8 cellular contexts compared by ENCODE assay signal in the genomic region with DNA sequence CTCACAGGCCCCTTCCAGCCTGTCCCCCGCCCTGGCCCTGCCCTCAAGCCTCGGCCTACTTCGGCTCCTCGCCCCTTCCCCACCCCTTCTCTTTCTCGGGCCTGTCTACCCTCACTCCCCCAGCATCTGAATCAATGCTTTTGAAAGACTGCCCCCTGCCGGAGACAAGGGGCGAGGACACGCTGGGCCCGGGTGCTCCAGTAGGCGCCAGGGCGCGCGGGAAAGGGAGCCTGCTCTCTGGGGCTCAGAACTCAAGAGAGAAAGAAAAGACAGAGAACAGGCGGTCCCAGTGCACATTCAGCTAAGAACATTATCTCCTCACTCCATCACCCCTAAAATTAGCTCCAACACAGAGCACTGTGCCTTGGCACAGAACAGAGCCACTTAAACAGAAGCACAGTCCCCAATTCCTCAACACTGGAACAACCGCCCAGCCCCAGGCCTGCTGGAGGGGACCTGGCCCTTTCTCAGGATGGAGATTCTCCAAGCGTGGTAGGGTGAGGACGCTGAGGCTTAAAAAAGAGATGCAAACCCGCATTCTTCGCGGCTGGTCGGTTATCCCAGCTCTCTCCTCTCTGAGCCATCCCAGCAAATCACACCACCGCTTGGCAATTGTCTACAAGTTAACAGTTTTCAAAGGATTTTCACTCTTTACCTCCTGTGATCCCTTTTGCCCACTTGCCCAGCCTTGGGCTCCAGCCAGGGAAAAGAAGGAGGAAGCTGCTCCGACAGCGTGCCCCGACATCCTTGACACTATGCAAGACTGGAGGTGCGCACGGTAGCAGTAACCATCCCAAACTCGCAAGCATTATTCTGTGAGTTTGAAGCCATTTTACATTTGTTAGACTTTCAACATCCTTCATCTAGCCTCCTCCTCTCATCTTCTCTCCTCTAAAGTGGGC.
DNase-seq lines count a peak whose midpoint lies in the region; ATAC-seq and TF ChIP-seq lines count a peak whose summit lies in the region.

No MANE protein-coding gene starts in this region.

- H3K36me3 Mint-ChIP-seq in nephron progenitor cell (ENCODE audit: low read depth): peaks cover 9% of the 10 kb centered on the region

- DNase-seq in GDM1 (lab: John Stamatoyannopoulos, UW) (peak; percentile 56), HuH-7.5 (ENCODE audit: low spot score) (peak; percentile 99), RWPE1 (ENCODE audit: low spot score) (peak; percentile 79), fibroblast of the conjunctiva (ENCODE audit: low read depth) (peak; percentile 48), nephron progenitor cell (peak; percentile 88)
- peak; percentile 69 for DNase-seq in activated T-helper 9 cell treated with anti-CD3 and anti-CD28 coated beads, Interleukin-2, amount 50 U/mL, for 16 hours (ENCODE audit: low read depth)
- peak; percentile 78 to 79 for DNase-seq in stimulated activated naive CD8-positive, alpha-beta T cell treated with anti-CD3 and anti-CD28 coated beads, Interleukin-15, amount 100 ng/mL, for 72 hours

- H3K27ac ChIP-seq in RWPE1: peak overlapping the region; percentile 85

- peak overlapping the region; percentile 98 for H3K4me3 Mint-ChIP-seq in nephron progenitor cell
- H3K4me3 Mint-ChIP-seq in stimulated activated naive CD8-positive, alpha-beta T cell treated with anti-CD3 and anti-CD28 coated beads, Interleukin-15, amount 100 ng/mL, for 72 hours: peak overlapping the region; percentile 96 to 97

- peak; percentile 83 for ATAC-seq in stimulated activated naive CD8-positive, alpha-beta T cell treated with anti-CD3 and anti-CD28 coated beads, Interleukin-15, amount 100 ng/mL, for 72 hours
- ATAC-seq in GM21381 (IDR thresholded peaks at IDR 0.05; ENCODE audit: unreplicated experiment): no peak

- TF ChIP-seq CTCF in RWPE1 (conservative IDR thresholded peaks at IDR 0.05; ENCODE audit: low read depth): peak; percentile 96
- TF ChIP-seq CTCF in nephron progenitor cell (IDR thresholded peaks at IDR 0.05): peak; percentile 89

- peaks cover 21% of the 10 kb centered on the region for H3K27me3 Mint-ChIP-seq in nephron progenitor cell (ENCODE audit: low read depth, poor library complexity)
- H3K27me3 Mint-ChIP-seq in stimulated activated naive CD8-positive, alpha-beta T cell treated with anti-CD3 and anti-CD28 coated beads, Interleukin-15, amount 100 ng/mL, for 72 hours: no peaks in the 10 kb centered on the region

- POLR2A ChIA-PET in RWPE1 (lab: Yijun Ruan, JAX; ENCODE audit: low non-redundant PET): interaction anchor here (0.7 to 1.3 kb wide), 2 partner anchors 14 to 106 kb away, joined by 3 read pairs; partner anchors contain the start of genes FBXO24 and POP7

- no peaks in the 10 kb centered on the region for H3K9me3 Mint-ChIP-seq in nephron progenitor cell
- no peaks in the 10 kb centered on the region for H3K9me3 Mint-ChIP-seq in stimulated activated naive CD8-positive, alpha-beta T cell treated with anti-CD3 and anti-CD28 coated beads, Interleukin-15, amount 100 ng/mL, for 72 hours

- H3K4me1 Mint-ChIP-seq in nephron progenitor cell: peaks cover 47% of the 10 kb centered on the region
- peaks cover 65% of the 10 kb centered on the region for H3K4me1 Mint-ChIP-seq in stimulated activated naive CD8-positive, alpha-beta T cell treated with anti-CD3 and anti-CD28 coated beads, Interleukin-15, amount 100 ng/mL, for 72 hours

- CTCF ChIA-PET in RWPE1 (lab: Yijun Ruan, JAX): interaction anchor here (0.5 to 1.8 kb wide), 15 partner anchors 9 to 227 kb away, joined by 3 to 8 read pairs (median 4); partner anchors contain the start of genes MOSPD3, POP7 and SLC12A9

- H3K27ac Mint-ChIP-seq in nephron progenitor cell: no peak overlapping the region
- H3K27ac Mint-ChIP-seq in stimulated activated naive CD8-positive, alpha-beta T cell treated with anti-CD3 and anti-CD28 coated beads, Interleukin-15, amount 100 ng/mL, for 72 hours: peak overlapping the region in 1 of 2 donors; percentile 23

Comparison
In these comparisons a context has a peak if more than half of its experiments do, and no peak if none do; other contexts are left out.
1. DNase-seq: peak in every context shown above with its lines; median percentile 99 in HuH-7.5; 88 in nephron progenitor cell; 79 in RWPE1; 78 in stimulated activated naive CD8-positive, alpha-beta T cell treated with anti-CD3 and anti-CD28 coated beads, Interleukin-15, amount 100 ng/mL, for 72 hours; 69 in activated T-helper 9 cell treated with anti-CD3 and anti-CD28 coated beads, Interleukin-2, amount 50 U/mL, for 16 hours; 56 in GDM1; 48 in fibroblast of the conjunctiva.